Comparison of ENCODE assay signal across 6 cellular contexts in genomic region chr2:108912629-108912902, GRCh38.
"Had no signal": no experiment of that assay in that cellular context is flagged by ENCODE, and none has a peak within 500 bp of the region (broad histone marks: within the 10 kb centered on the region; RNA-seq: fewer than 3 reads in every experiment).

No MANE protein-coding gene starts in this region.

- H3K9me3 Mint-ChIP-seq: GM23338, H9, IgD-negative memory B cell had no signal

- H3K27ac ChIP-seq: HL-60 had no signal

- H3K4me3 ChIP-seq: GM23338 had no signal

- H3K36me3 Mint-ChIP-seq: IgD-negative memory B cell had no signal

- H3K4me3 Mint-ChIP-seq: GM23338, H9, IgD-negative memory B cell had no signal

- ATAC-seq: GM23338, HepG2 had no signal

- DNase-seq: H9, HCEC 1CT had no signal

- H3K4me1 Mint-ChIP-seq: GM23338, H9 had no signal

- H3K27ac Mint-ChIP-seq: GM23338, H9 had no signal
